22 cellular contexts compared by ENCODE assay signal in the genomic region with DNA sequence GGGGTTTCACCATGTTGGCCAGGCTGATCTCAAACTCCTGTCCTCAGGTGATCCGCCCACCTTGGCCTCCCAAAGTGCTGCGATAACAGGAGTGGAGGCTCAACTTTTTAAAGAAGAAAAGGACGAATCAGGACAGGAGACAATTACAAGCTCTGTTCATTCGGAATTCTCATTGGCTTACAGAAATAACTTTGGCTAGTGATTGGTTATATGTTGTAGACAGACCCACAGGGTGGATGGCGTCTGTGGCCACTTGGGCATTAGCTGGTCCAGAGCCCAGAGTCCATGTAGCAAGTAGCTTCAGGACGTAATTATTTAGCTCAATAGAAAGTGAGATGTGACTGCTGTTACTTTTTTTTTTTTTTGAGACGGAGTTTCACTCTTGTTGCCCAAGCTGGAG. TPM values are rescaled to one million over a fixed set of nuclear protein-coding genes. Genes with fewer than 3 reads are reported as not detected.
DNase-seq lines count a peak whose midpoint lies in the region; ATAC-seq, FAIRE-seq and TF ChIP-seq lines count a peak whose summit lies in the region.
"Had no signal": no experiment of that assay in that cellular context is flagged by ENCODE, and none has a peak within 500 bp of the region (broad histone marks: within the 10 kb centered on the region; RNA-seq: fewer than 3 reads in every experiment).

No MANE protein-coding gene starts in this region.

- H2BK5ac ChIP-seq in mesendoderm (ENCODE audit: low read length) = peak overlapping the region; percentile 17

- H2BK120ac ChIP-seq in mesendoderm (ENCODE audit: low read depth, low read length) = no peak overlapping the region

- H3F3A ChIP-seq in SK-N-SH (replicated peaks; ENCODE audit: insufficient read depth) = peaks cover 6% of the 10 kb centered on the region

- no peak overlapping the region for H3K27ac Mint-ChIP-seq in activated T-cell treated with anti-CD3 and anti-CD28 coated beads, Interleukin-2, amount 50 U/mL, for 24 hours

- no peak overlapping the region for H2AK5ac ChIP-seq in mesendoderm (ENCODE audit: low read length)

- no peak overlapping the region for H3K4ac ChIP-seq in mesendoderm (ENCODE audit: low read depth, low read length)

- H3K27ac ChIP-seq in SK-N-SH (ENCODE audit: low read depth in 2 of 2, low read length in 1 of 2) = no peak overlapping the region
- no peak overlapping the region for H3K27ac ChIP-seq in mesendoderm (ENCODE audit: low read depth, low read length)
- H3K27ac ChIP-seq: C4-2B, Peyer's patch had no signal

- H2BK15ac ChIP-seq in mesendoderm (replicated peaks; ENCODE audit: low read depth) = no peak overlapping the region

- H3K36me3 Mint-ChIP-seq in activated T-cell treated with anti-CD3 and anti-CD28 coated beads, Interleukin-2, amount 50 U/mL, for 24 hours (ENCODE audit: low read depth) = no peaks in the 10 kb centered on the region

- no peak overlapping the region for H3K18ac ChIP-seq in mesendoderm (ENCODE audit: low read length)

- no peak for ATAC-seq in HG02852 (IDR thresholded peaks at IDR 0.05; ENCODE audit: unreplicated experiment)

- no peak for TF ChIP-seq RAD21 in SK-N-SH (IDR thresholded peaks at IDR 0.05; ENCODE audit: low read length)

- WGBS in SK-N-SH (ENCODE audit: low lambda C conversion rate) = 92% methylated on average over 7 of the region's 7 CpGs
- WGBS in mesendoderm (ENCODE audit: extremely low coverage, insufficient coverage, low lambda C conversion rate) = no CpG with 5 or more reads among the region's 7 CpGs

- no peaks in the 10 kb centered on the region for H3K79me1 ChIP-seq in mesendoderm (ENCODE audit: low read length)

- no peaks in the 10 kb centered on the region for H3K27me3 ChIP-seq in SK-N-SH (ENCODE audit: insufficient read depth)
- H3K27me3 ChIP-seq in mesendoderm (ENCODE audit: insufficient read depth, low read length, poor library complexity) = no peaks in the 10 kb centered on the region
- H3K27me3 ChIP-seq: Peyer's patch had no signal

- no peaks in the 10 kb centered on the region for H3K9me3 ChIP-seq in SK-N-SH
- H3K9me3 ChIP-seq: HAP-1, Peyer's patch had no signal

- H3K79me2 ChIP-seq in SK-N-SH (ENCODE audit: insufficient read depth) (no peaks in the 10 kb centered on the region), mesendoderm (ENCODE audit: control insufficient read depth, insufficient read depth, low read length) (no peaks in the 10 kb centered on the region)

- no peaks in the 10 kb centered on the region for H3K9me2 ChIP-seq in SK-N-SH

- H3K36me3 ChIP-seq in SK-N-SH (replicated peaks in 1 of 2; ENCODE audit: control insufficient read depth in 1 of 2, insufficient read depth in 2 of 2, low read length in 1 of 2) = no peaks in the 10 kb centered on the region
- no peaks in the 10 kb centered on the region for H3K36me3 ChIP-seq in mesendoderm (ENCODE audit: control insufficient read depth, insufficient read depth, low read length)
- H3K36me3 ChIP-seq: HAP-1, Peyer's patch had no signal

- H3K4me3 Mint-ChIP-seq in activated T-cell treated with anti-CD3 and anti-CD28 coated beads, Interleukin-2, amount 50 U/mL, for 24 hours = no peak overlapping the region
- H3K4me3 Mint-ChIP-seq: CD8-positive, alpha-beta memory T cell had no signal

- FAIRE-seq in GM18507 (lab: Jason Lieb, UNC) = peak; percentile 26
- FAIRE-seq: G401.6, GM19239, HTR-8/SVneo had no signal

- H3K4me2 ChIP-seq in SK-N-SH = no peak overlapping the region
- no peak overlapping the region for H3K4me2 ChIP-seq in mesendoderm (ENCODE audit: low read length)

- H4K5ac ChIP-seq in mesendoderm (ENCODE audit: low read length) = no peak overlapping the region

- DNase-seq in GM18507 (ENCODE audit: extremely low spot score, insufficient read length, low read depth) (no peak), SK-N-SH (peak; percentile 57), fibroblast of gingiva (ENCODE audit: low read depth) (peak; percentile 46), mesendoderm (no peak), OCI-M2 (lab: John Stamatoyannopoulos, UW; ENCODE audit: unreplicated experiment) (no peak)
- DNase-seq in activated T-cell treated with anti-CD3 and anti-CD28 coated beads, Interleukin-2, amount 50 U/mL, for 24 hours = no peak
- DNase-seq: Calu3; CD8-positive, alpha-beta memory T cell; IMR-90; NCI-H1105; NCI-H2029 treated with DMSO at 0.1 percent for 48 hours; NCI-H226; NCI-H510A treated with DMSO at 0.1 percent for 48 hours; NCI-H774; NK-92 treated with Interleukin-12 subunit alpha and Interleukin-12 subunit beta, amount 100 ng/mL, for 24 hours; Peyer's patch had no signal

- no peaks in the 10 kb centered on the region for H3K9me3 Mint-ChIP-seq in activated T-cell treated with anti-CD3 and anti-CD28 coated beads, Interleukin-2, amount 50 U/mL, for 24 hours
- H3K9me3 Mint-ChIP-seq: CD8-positive, alpha-beta memory T cell had no signal

- TF ChIP-seq CTCF in SK-N-SH (IDR thresholded peaks at IDR 0.05) = no peak

- H3K23ac ChIP-seq in mesendoderm (ENCODE audit: low read length) = no peak overlapping the region

- H3K4me3 ChIP-seq in SK-N-SH (ENCODE audit: low read depth in 2 of 2, low read length in 1 of 2) (no peak overlapping the region), mesendoderm (ENCODE audit: low read length) (no peak overlapping the region)
- H3K4me3 ChIP-seq: HAP-1, Peyer's patch had no signal

- no peaks in the 10 kb centered on the region for H4K20me1 ChIP-seq in SK-N-SH (ENCODE audit: insufficient read depth)

- H3K27me3 Mint-ChIP-seq in activated T-cell treated with anti-CD3 and anti-CD28 coated beads, Interleukin-2, amount 50 U/mL, for 24 hours = peaks cover 12% of the 10 kb centered on the region

- TF ChIP-seq EP300 in SK-N-SH (IDR thresholded peaks at IDR 0.05; ENCODE audit: borderline replicate concordance in 1 of 2, low read depth in 1 of 2, low read length in 1 of 2) = no peak

- no peak overlapping the region for H4K8ac ChIP-seq in mesendoderm (ENCODE audit: low read depth, low read length)

- POLR2A ChIA-PET in SK-N-SH (lab: Yijun Ruan, JAX) = interaction anchor here (1.0 kb wide), 1 partner anchor 9 kb away, joined by 3 read pairs; no protein-coding TSS in a partner anchor

- peak overlapping the region; percentile 49 for H3K56ac ChIP-seq in mesendoderm (ENCODE audit: low read length)

- H2AFZ ChIP-seq in SK-N-SH (ENCODE audit: low read depth) = no peak overlapping the region

- no peak overlapping the region for H3K9ac ChIP-seq in SK-N-SH
- no peak overlapping the region for H3K9ac ChIP-seq in mesendoderm (ENCODE audit: low read length)

- CTCF ChIA-PET in SK-N-SH (lab: Yijun Ruan, JAX) = interaction anchor here (0.8 to 2.0 kb wide), 6 partner anchors 8 to 162 kb away, joined by 3 to 7 read pairs (median 4); no protein-coding TSS in a partner anchor

- peaks cover 9% of the 10 kb centered on the region for H3K4me1 Mint-ChIP-seq in activated T-cell treated with anti-CD3 and anti-CD28 coated beads, Interleukin-2, amount 50 U/mL, for 24 hours (ENCODE audit: low read depth)

- peaks cover 0 to 4% of the 10 kb centered on the region in 2 experiments; a peak in 1 of 4 replicates for H3K4me1 ChIP-seq in SK-N-SH (ENCODE audit: control insufficient read depth in 1 of 2, insufficient read depth in 2 of 2, low read depth in 1 of 2, low read length in 1 of 2)
- H3K4me1 ChIP-seq in mesendoderm (ENCODE audit: control insufficient read depth, low read depth, low read length) = peaks cover 3% of the 10 kb centered on the region
- H3K4me1 ChIP-seq: HAP-1 had no signal

TF ChIP-seq in SK-N-SH, 30 proteins besides CTCF, POLR2A, EP300 and RAD21:
- TF ChIP-seq RXRA (IDR thresholded peaks at IDR 0.05; ENCODE audit: borderline replicate concordance, low read depth) = no peak
- TF ChIP-seq RFX5 (IDR thresholded peaks at IDR 0.05; ENCODE audit: low read length) = peak; percentile 49; the same call in 1 of the 2 replicates

RNA-seq across cellular contexts. Expression of a gene that starts 8.5 kb away (rescaled TPM):
- 222 and 287 TPM in 2 replicates for polyA plus RNA-seq in SK-N-SH (2012; rRNA removed)
- polyA plus RNA-seq in SK-N-SH (2012; cell fraction: cytosol; rRNA removed) = 108 and 201 TPM in 2 replicates
- 255 and 304 TPM in 2 replicates for polyA plus RNA-seq in SK-N-SH (2012; cell fraction: nucleus; rRNA removed)
- polyA plus RNA-seq in mesendoderm (2013, experiment 1 of 2) = 429 TPM
- polyA plus RNA-seq in mesendoderm (2013, experiment 2 of 2) = 421 TPM

RNA-seq across cellular contexts. Expression of a gene that starts 53.7 kb away (rescaled TPM):
- 2,583 and 4,707 TPM in 2 replicates for polyA plus RNA-seq in SK-N-SH (2012; rRNA removed)
- polyA plus RNA-seq in SK-N-SH (2012; cell fraction: cytosol; rRNA removed) = 3,036 and 4,390 TPM in 2 replicates
- 4,302 and 8,336 TPM in 2 replicates for polyA plus RNA-seq in SK-N-SH (2012; cell fraction: nucleus; rRNA removed)
- 13,565 TPM for polyA plus RNA-seq in mesendoderm (2013, experiment 1 of 2)
- 13,705 TPM for polyA plus RNA-seq in mesendoderm (2013, experiment 2 of 2)

Comparison
In these comparisons a context has a peak if more than half of its experiments do, and no peak if none do; other contexts are left out.
1. DNase-seq: peak in SK-N-SH (single experiment) and fibroblast of gingiva (single experiment); none in GM18507 (single experiment), mesendoderm (single experiment), activated T-cell treated with anti-CD3 and anti-CD28 coated beads, Interleukin-2, amount 50 U/mL, for 24 hours (single experiment) and OCI-M2 (single experiment).